8 cellular contexts compared by ENCODE assay signal in genomic region chr19:49453013-49453756, GRCh38. TPM values are rescaled to one million over a fixed set of nuclear protein-coding genes. Genes with fewer than 3 reads are reported as not detected.
DNase-seq lines count a peak whose midpoint lies in the region; FAIRE-seq and TF ChIP-seq lines count a peak whose summit lies in the region.

Gene ALDH16A1 (plus strand): TSS chr19:49453225. CDS start chr19:49453332, 107 bp downstream.

- H3K4me3 ChIP-seq in HFF-Myc (replicated peaks; ENCODE audit: low read depth, low read length), result peak within 1 kb of the TSS; percentile 62

- H3K27me3 Mint-ChIP-seq in activated naive CD4-positive, alpha-beta T cell treated with anti-CD3 and anti-CD28 coated beads for 36 hours (ENCODE audit: low read depth), result no peaks in the 10 kb centered on the region

- H3K4me1 Mint-ChIP-seq in activated naive CD4-positive, alpha-beta T cell treated with anti-CD3 and anti-CD28 coated beads for 36 hours (ENCODE audit: low read depth), result peaks cover 42% of the 10 kb centered on the region

- DNase-seq in GM03348 (ENCODE audit: low spot score) (peak; percentile 99), HFF-Myc (ENCODE audit: extremely low read depth, low read depth) (peak; percentile 93), NAMALWA (ENCODE audit: low spot score) (peak; percentile 98), SK-N-DZ (ENCODE audit: low spot score) (peak; percentile 94), frontal cortex (ENCODE audit: low spot score in 2 of 2) (peak; percentile 93 to 98), non-pigmented ciliary epithelial cell (ENCODE audit: low read depth) (peak; percentile 85), superior temporal gyrus (ENCODE audit: extremely low spot score) (peak; percentile 99)
- DNase-seq in activated naive CD4-positive, alpha-beta T cell treated with anti-CD3 and anti-CD28 coated beads for 36 hours, result peak; percentile 99

- H3K27ac Mint-ChIP-seq in activated naive CD4-positive, alpha-beta T cell treated with anti-CD3 and anti-CD28 coated beads for 36 hours, result peak within 1 kb of the TSS; percentile 100

- H3K4me3 Mint-ChIP-seq in activated naive CD4-positive, alpha-beta T cell treated with anti-CD3 and anti-CD28 coated beads for 36 hours, result peak within 1 kb of the TSS; percentile 100

- intact Hi-C loops in activated naive CD4-positive, alpha-beta T cell treated with anti-CD3 and anti-CD28 coated beads for 36 hours (cut with micrococcal nuclease), result loop anchor here (1.0 to 10.0 kb wide), 10 partner anchors 17 to 1091 kb away; partner anchors contain the start of genes AP2A1, C19orf73, CD37 and LIN7B

- no peak for TF ChIP-seq CTCF in HFF-Myc (IDR thresholded peaks at IDR 0.05; ENCODE audit: low read depth, low read length, missing control alignments)

- CTCF ChIA-PET in activated naive CD4-positive, alpha-beta T cell treated with anti-CD3 and anti-CD28 coated beads for 36 hours (lab: Charles Lee), result interaction anchor here (0.6 to 2.1 kb wide), 3 partner anchors 17 to 106 kb away, joined by 3 to 10 read pairs (median 9); partner anchors contain the start of gene FLT3LG

- peaks cover 23% of the 10 kb centered on the region for H3K36me3 Mint-ChIP-seq in activated naive CD4-positive, alpha-beta T cell treated with anti-CD3 and anti-CD28 coated beads for 36 hours (ENCODE audit: low read depth)

- no peak for FAIRE-seq in frontal cortex (lab: Jason Lieb, UNC)

- no peaks in the 10 kb centered on the region for H3K9me3 Mint-ChIP-seq in activated naive CD4-positive, alpha-beta T cell treated with anti-CD3 and anti-CD28 coated beads for 36 hours

RNA-seq across cellular contexts. Expression of gene ALDH16A1, which starts in this region (rescaled TPM):
- polyA plus RNA-seq in SK-N-DZ (2014; cell fraction: cytosol; rRNA removed), result 6.8 and 14.6 TPM in 2 replicates
- 20.4 and 21.3 TPM in 2 replicates for polyA plus RNA-seq in SK-N-DZ (2014; cell fraction: nucleus; rRNA removed)
- total RNA-seq in activated naive CD4-positive, alpha-beta T cell treated with anti-CD3 and anti-CD28 coated beads for 36 hours, result 10 to 100 TPM; 43.4 to 46.8 TPM
- 11.8 TPM for total RNA-seq in frontal cortex

Comparison
In these comparisons a context has a peak if more than half of its experiments do, and no peak if none do; other contexts are left out.
1. Peak in every context shown above with its lines: DNase-seq and H3K4me3 ChIP-seq.